In genomic region chr6:22017272-22017671, GRCh38 we compare ENCODE assay signal across 25 cellular contexts.
"Had no signal": no experiment of that assay in that cellular context is flagged by ENCODE, and none has a peak within 500 bp of the region (broad histone marks: within the 10 kb centered on the region; RNA-seq: fewer than 3 reads in every experiment).

No MANE protein-coding gene starts in this region.

- H3K27ac ChIP-seq: epithelial cell of prostate, left ventricle myocardium inferior, parathyroid adenoma, psoas muscle, right lobe of liver, suprapubic skin, thyroid gland had no signal

- H3K4me3 Mint-ChIP-seq: dendritic cell treated with granulocyte-macrophage colony-stimulating factor and Interleukin-4, amounts not matched to agents 40 ng/mL and 50 ng/mL, for 4 days; effector memory CD8-positive, alpha-beta T cell; nephron; stimulated activated effector memory CD8-positive, alpha-beta T cell treated with anti-CD3 and anti-CD28 coated beads, Interleukin-12 subunit alpha, Interleukin-12 subunit beta, amount 100 ng/mL, for 72 hours; type B pancreatic cell had no signal

- H3K9ac ChIP-seq: parathyroid adenoma had no signal

- H3K9me3 ChIP-seq: psoas muscle, right lobe of liver, thyroid gland had no signal

- H2AFZ ChIP-seq: parathyroid adenoma had no signal

- H3K27ac Mint-ChIP-seq: dendritic cell treated with granulocyte-macrophage colony-stimulating factor and Interleukin-4, amounts not matched to agents 40 ng/mL and 50 ng/mL, for 4 days; effector memory CD8-positive, alpha-beta T cell; nephron; stimulated activated effector memory CD8-positive, alpha-beta T cell treated with anti-CD3 and anti-CD28 coated beads, Interleukin-12 subunit alpha, Interleukin-12 subunit beta, amount 100 ng/mL, for 72 hours; type B pancreatic cell had no signal

- H3K36me3 Mint-ChIP-seq: stimulated activated effector memory CD8-positive, alpha-beta T cell treated with anti-CD3 and anti-CD28 coated beads, Interleukin-12 subunit alpha, Interleukin-12 subunit beta, amount 100 ng/mL, for 72 hours had no signal

- H3K4me1 Mint-ChIP-seq: nephron; stimulated activated effector memory CD8-positive, alpha-beta T cell treated with anti-CD3 and anti-CD28 coated beads, Interleukin-12 subunit alpha, Interleukin-12 subunit beta, amount 100 ng/mL, for 72 hours had no signal

- ATAC-seq: effector memory CD8-positive, alpha-beta T cell; gastroesophageal sphincter; psoas muscle; right lobe of liver; stimulated activated effector memory CD8-positive, alpha-beta T cell treated with anti-CD3 and anti-CD28 coated beads, Interleukin-12 subunit alpha, Interleukin-12 subunit beta, amount 100 ng/mL, for 72 hours; stimulated activated naive CD8-positive, alpha-beta T cell treated with anti-CD3 and anti-CD28 coated beads, Interleukin-15, Interleukin-2, amounts not matched to agents 100 U/mL and 50 U/mL, for 24 hours had no signal

- H3K4me3 ChIP-seq: esophagus muscularis mucosa, gastroesophageal sphincter, left ventricle myocardium inferior, lung, psoas muscle, right lobe of liver, suprapubic skin, thyroid gland had no signal

- H3K36me3 ChIP-seq: left ventricle myocardium inferior, right lobe of liver, suprapubic skin, thyroid gland had no signal

- H3K27me3 Mint-ChIP-seq: dendritic cell treated with granulocyte-macrophage colony-stimulating factor and Interleukin-4, amounts not matched to agents 40 ng/mL and 50 ng/mL, for 4 days; effector memory CD8-positive, alpha-beta T cell; type B pancreatic cell had no signal

- H3K27me3 ChIP-seq: esophagus muscularis mucosa, gastroesophageal sphincter, right lobe of liver, suprapubic skin, thyroid gland had no signal

- H3K4me1 ChIP-seq: left ventricle myocardium inferior, parathyroid adenoma, psoas muscle, right lobe of liver, suprapubic skin, thyroid gland had no signal

- FAIRE-seq: keratinocyte, urothelium cell line had no signal

- DNase-seq: effector memory CD8-positive, alpha-beta T cell; glutamatergic neuron; left ventricle myocardium inferior; mesenchymal stem cell; midbrain; occipital lobe; psoas muscle; retina; right lobe of liver; stimulated activated CD4-positive, alpha-beta T cell treated with anti-CD3 and anti-CD28 coated beads, Interleukin-4, amount 100 ng/mL, for 1 hour; stimulated activated CD8-positive, alpha-beta memory T cell treated with anti-CD3 and anti-CD28 coated beads, Interleukin-4, amount 100 ng/mL, for 48 hours; stimulated activated naive CD8-positive, alpha-beta T cell treated with anti-CD3 and anti-CD28 coated beads, Interleukin-15, Interleukin-2, amounts not matched to agents 100 U/mL and 50 U/mL, for 24 hours; thyroid gland had no signal

- H3K79me2 ChIP-seq: parathyroid adenoma had no signal
